ENCODE assay signal across 14 cellular contexts in genomic region chr16:12300946-12301500, GRCh38.
"Had no signal": no experiment of that assay in that cellular context is flagged by ENCODE, and none has a peak within 500 bp of the region (broad histone marks: within the 10 kb centered on the region; RNA-seq: fewer than 3 reads in every experiment).

No MANE protein-coding gene starts in this region.

- H3K36me3 ChIP-seq: ascending aorta, lower lobe of right lung, SJSA1, thyroid gland had no signal

- ATAC-seq: activated CD8-positive, alpha-beta T cell treated with anti-CD3 and anti-CD28 coated beads for 36 hours; foreskin keratinocyte; lower lobe of right lung; naive thymus-derived CD8-positive, alpha-beta T cell had no signal

- H3K4me1 ChIP-seq: ascending aorta, foreskin keratinocyte, lower lobe of right lung, SJSA1, thyroid gland had no signal

- FAIRE-seq: kidney had no signal

- H3K27ac ChIP-seq: ascending aorta, foreskin keratinocyte, lower lobe of right lung, SJSA1, thyroid gland had no signal

- H3K36me3 Mint-ChIP-seq: activated naive CD8-positive, alpha-beta T cell treated with anti-CD3 and anti-CD28 coated beads, Interleukin-2, amount 10 ng/mL, durations not matched to agents 7 days and 5 days had no signal

- H3K27ac Mint-ChIP-seq: activated CD8-positive, alpha-beta T cell treated with anti-CD3 and anti-CD28 coated beads for 36 hours; activated naive CD8-positive, alpha-beta T cell treated with anti-CD3 and anti-CD28 coated beads, Interleukin-2, amount 10 ng/mL, durations not matched to agents 7 days and 5 days had no signal

- DNase-seq: activated CD4-positive, alpha-beta T cell treated with anti-CD3 and anti-CD28 coated beads for 4 hours; activated CD8-positive, alpha-beta memory T cell treated with anti-CD3 and anti-CD28 coated beads, Interleukin-2, amount 50 U/mL, for 4 hours; activated CD8-positive, alpha-beta T cell treated with anti-CD3 and anti-CD28 coated beads for 36 hours; activated naive CD8-positive, alpha-beta T cell treated with anti-CD3 and anti-CD28 coated beads, Interleukin-2, amount 10 ng/mL, durations not matched to agents 7 days and 5 days; dorsolateral prefrontal cortex; foreskin keratinocyte; kidney; lower lobe of right lung; naive thymus-derived CD8-positive, alpha-beta T cell; stimulated activated CD4-positive, alpha-beta T cell treated with anti-CD3 and anti-CD28 coated beads, Interleukin-4, amount 100 ng/mL, for 4 hours; T-helper 1 cell; thyroid gland had no signal

- H3K4me3 ChIP-seq: ascending aorta, dorsolateral prefrontal cortex, lower lobe of right lung, SJSA1, thyroid gland had no signal

- H3K27me3 ChIP-seq: ascending aorta, dorsolateral prefrontal cortex, foreskin keratinocyte, SJSA1, thyroid gland had no signal

- H3K4me3 Mint-ChIP-seq: activated CD8-positive, alpha-beta T cell treated with anti-CD3 and anti-CD28 coated beads for 36 hours; activated naive CD8-positive, alpha-beta T cell treated with anti-CD3 and anti-CD28 coated beads, Interleukin-2, amount 10 ng/mL, durations not matched to agents 7 days and 5 days; naive thymus-derived CD8-positive, alpha-beta T cell had no signal

- H3K27me3 Mint-ChIP-seq: activated CD8-positive, alpha-beta T cell treated with anti-CD3 and anti-CD28 coated beads for 36 hours; activated naive CD8-positive, alpha-beta T cell treated with anti-CD3 and anti-CD28 coated beads, Interleukin-2, amount 10 ng/mL, durations not matched to agents 7 days and 5 days; naive thymus-derived CD8-positive, alpha-beta T cell had no signal

- H3K9me3 Mint-ChIP-seq: activated CD8-positive, alpha-beta T cell treated with anti-CD3 and anti-CD28 coated beads for 36 hours; activated naive CD8-positive, alpha-beta T cell treated with anti-CD3 and anti-CD28 coated beads, Interleukin-2, amount 10 ng/mL, durations not matched to agents 7 days and 5 days; naive thymus-derived CD8-positive, alpha-beta T cell had no signal

- H3K9me3 ChIP-seq: ascending aorta, lower lobe of right lung, SJSA1, thyroid gland had no signal
